In the genomic region with DNA sequence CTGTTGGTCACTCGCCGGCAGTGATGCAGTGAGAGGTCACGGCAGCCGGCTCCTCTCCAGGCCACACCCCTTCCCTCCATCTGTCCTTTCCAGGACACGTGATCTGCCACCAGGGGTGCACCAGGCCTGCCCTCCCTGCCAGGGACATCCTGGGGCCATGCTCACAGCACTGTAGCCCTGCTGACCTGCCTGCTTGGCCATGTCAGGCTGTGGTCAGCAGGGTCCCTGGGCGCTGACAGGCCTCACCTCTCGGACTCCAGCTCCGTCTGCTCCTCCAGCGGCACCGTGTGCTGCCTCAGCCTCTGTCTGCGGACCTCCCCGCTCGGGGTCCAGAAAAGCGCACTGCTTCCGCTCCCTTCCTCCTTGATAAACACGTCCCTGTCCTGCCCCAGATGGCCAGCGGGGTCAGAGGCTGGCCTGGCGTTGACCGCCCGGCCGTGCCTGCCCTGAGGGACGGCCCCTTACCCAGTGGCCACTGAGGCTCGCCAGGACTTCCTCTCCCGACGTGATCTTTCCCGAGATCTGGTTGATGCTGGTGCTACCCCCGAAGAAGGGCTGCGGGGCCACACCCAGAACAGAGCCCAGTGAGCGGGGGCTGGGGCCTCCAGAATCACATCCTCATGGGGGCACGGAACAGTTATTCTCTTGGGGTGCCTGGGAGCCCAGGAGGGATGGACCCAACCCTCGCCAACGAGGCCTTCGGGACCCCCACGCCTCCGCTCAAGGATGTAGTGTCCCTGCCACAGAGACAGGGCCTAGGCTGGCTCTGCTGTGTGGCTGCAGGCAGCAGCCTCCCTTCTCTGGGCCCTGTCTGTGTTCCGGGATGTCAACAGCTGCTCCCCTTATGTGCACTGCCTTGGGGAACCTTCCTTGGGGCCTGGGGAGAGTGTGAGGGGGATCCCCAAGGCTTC, we compare ENCODE assay signal across 17 cellular contexts. TPM values are rescaled to one million over a fixed set of nuclear protein-coding genes. Genes with fewer than 3 reads are reported as not detected.
DNase-seq lines count a peak whose midpoint lies in the region; ATAC-seq and TF ChIP-seq lines count a peak whose summit lies in the region.
"Had no signal": no experiment of that assay in that cellular context is flagged by ENCODE, and none has a peak within 500 bp of the region (broad histone marks: within the 10 kb centered on the region; RNA-seq: fewer than 3 reads in every experiment).

No MANE protein-coding gene starts in this region.

- no peaks in the 10 kb centered on the region for H3K9me3 ChIP-seq in right atrium auricular region
- no peaks in the 10 kb centered on the region for H3K9me3 ChIP-seq in Panc1 (ENCODE audit: control insufficient read depth, insufficient read depth, low read depth, low read length)
- H3K9me3 ChIP-seq: body of pancreas, spleen had no signal

- no peak for TF ChIP-seq CTCF in right atrium auricular region (IDR thresholded peaks at IDR 0.05)
- no peak for TF ChIP-seq CTCF in Panc1 (IDR thresholded peaks at IDR 0.05)
- TF ChIP-seq CTCF in type B pancreatic cell (conservative IDR thresholded peaks at IDR 0.05) = no peak

- H2BK5ac ChIP-seq in mesendoderm (ENCODE audit: low read length) = no peak overlapping the region

- H3K18ac ChIP-seq in mesendoderm (ENCODE audit: low read length) = no peak overlapping the region

- H3K79me1 ChIP-seq in mesendoderm (ENCODE audit: low read length) = no peaks in the 10 kb centered on the region

- no peak overlapping the region for H3K9ac ChIP-seq in mesendoderm (ENCODE audit: low read length)

- peaks cover 4% of the 10 kb centered on the region for H3K4me1 Mint-ChIP-seq in type B pancreatic cell (ENCODE audit: unreplicated experiment)

- ATAC-seq in Panc1 = peak; percentile 25
- no peak for ATAC-seq in GM18870 (IDR thresholded peaks at IDR 0.05; ENCODE audit: unreplicated experiment)
- ATAC-seq in GM18858 (IDR thresholded peaks at IDR 0.05; ENCODE audit: unreplicated experiment) = no peak
- ATAC-seq: body of pancreas, GM12878 had no signal

- WGBS in mesendoderm (ENCODE audit: extremely low coverage, insufficient coverage, low lambda C conversion rate) = no CpG with 5 or more reads among the region's 36 CpGs

- peaks cover 7% of the 10 kb centered on the region for H3K36me3 ChIP-seq in right atrium auricular region
- no peaks in the 10 kb centered on the region for H3K36me3 ChIP-seq in Panc1 (ENCODE audit: control insufficient read depth, insufficient read depth, low read length)
- no peaks in the 10 kb centered on the region for H3K36me3 ChIP-seq in mesendoderm (ENCODE audit: control insufficient read depth, insufficient read depth, low read length)

- H3K4ac ChIP-seq in mesendoderm (ENCODE audit: low read depth, low read length) = no peak overlapping the region

- H3K4me3 ChIP-seq in right atrium auricular region (no peak overlapping the region), Panc1 (ENCODE audit: low read depth in 2 of 2, low read length in 2 of 2) (no peak overlapping the region), mesendoderm (ENCODE audit: low read length) (no peak overlapping the region)
- H3K4me3 ChIP-seq: body of pancreas, GM12878, lung, spleen had no signal

- no peaks in the 10 kb centered on the region for H3K27me3 ChIP-seq in right atrium auricular region
- H3K27me3 ChIP-seq in Panc1 (ENCODE audit: control insufficient read depth, insufficient read depth, low read length) = no peaks in the 10 kb centered on the region
- no peaks in the 10 kb centered on the region for H3K27me3 ChIP-seq in mesendoderm (ENCODE audit: insufficient read depth, low read length, poor library complexity)
- H3K27me3 ChIP-seq: body of pancreas had no signal

- no peak overlapping the region for H2BK15ac ChIP-seq in mesendoderm (replicated peaks; ENCODE audit: low read depth)

- no peak overlapping the region for H3K4me3 Mint-ChIP-seq in type B pancreatic cell

- H3K27ac ChIP-seq in right atrium auricular region = no peak overlapping the region
- no peak overlapping the region for H3K27ac ChIP-seq in Panc1 (ENCODE audit: low read length)
- no peak overlapping the region for H3K27ac ChIP-seq in mesendoderm (ENCODE audit: low read depth, low read length)
- H3K27ac ChIP-seq: body of pancreas had no signal

- DNase-seq in cardiac septum (ENCODE audit: low spot score) = peak; percentile 61
- no peak for DNase-seq in right atrium auricular region (ENCODE audit: low spot score)
- DNase-seq in Panc1 (ENCODE audit: low read depth, low spot score) = no peak
- DNase-seq in mesendoderm = peak; percentile 57
- no peak for DNase-seq in HPDE6-E6E7 (ENCODE audit: extremely low spot score)
- DNase-seq in type B pancreatic cell (ENCODE audit: extremely low spot score, unreplicated experiment) = no peak
- DNase-seq: activated naive CD4-positive, alpha-beta T cell; AML-193; body of pancreas; DND-41; NCI-H1417 treated with DMSO at 0.1 percent for 48 hours; NCI-H526 treated with DMSO at 0.1 percent for 48 hours; spleen had no signal

- H3K4me1 ChIP-seq in right atrium auricular region = peaks cover 0 to 18% of the 10 kb centered on the region in 2 donors
- peaks cover 27% of the 10 kb centered on the region for H3K4me1 ChIP-seq in Panc1 (ENCODE audit: control insufficient read depth, insufficient read depth, low read length)
- no peaks in the 10 kb centered on the region for H3K4me1 ChIP-seq in mesendoderm (ENCODE audit: control insufficient read depth, low read depth, low read length)

- POLR2A ChIA-PET in Panc1 (lab: Charles Lee) = interaction anchor here (0.6 kb wide), 1 partner anchor 53 kb away, joined by 3 read pairs; no protein-coding TSS in a partner anchor

- H2AK5ac ChIP-seq in mesendoderm (ENCODE audit: low read length) = no peak overlapping the region

- intact Hi-C loops in cardiac septum (cut with DNase I) = loop anchor here (10.0 kb wide), 1 partner anchor 119 kb away; no protein-coding TSS in a partner anchor
- intact Hi-C loops in Panc1 (cut with micrococcal nuclease; ENCODE audit: unreplicated experiment) = loop anchor here (2.0 to 10.0 kb wide), 2 partner anchors 59 to 159 kb away; no protein-coding TSS in a partner anchor

- H3K9me3 Mint-ChIP-seq in type B pancreatic cell = no peaks in the 10 kb centered on the region

- no peaks in the 10 kb centered on the region for H3K79me2 ChIP-seq in mesendoderm (ENCODE audit: control insufficient read depth, insufficient read depth, low read length)

- no peak overlapping the region for H4K8ac ChIP-seq in mesendoderm (ENCODE audit: low read depth, low read length)

- no peak overlapping the region for H3K27ac Mint-ChIP-seq in type B pancreatic cell

- H2BK120ac ChIP-seq in mesendoderm (ENCODE audit: low read depth, low read length) = no peak overlapping the region

- in situ Hi-C loops in Panc1 (cut with HindIII; ENCODE audit: low pct_unique_long_range_greater_than_20kb, low sequenced_read_pairs) = no loop called here

- CTCF ChIA-PET in Panc1 (lab: Charles Lee) = interaction anchor here (0.6 to 2.7 kb wide), 3 partner anchors 43 to 56 kb away, joined by 3 to 14 read pairs (median 4); no protein-coding TSS in a partner anchor

- BruUV-seq in Panc1 (replicated peaks; lab: Mats Ljungman, UMichigan) = no TSS peak

- H3K56ac ChIP-seq in mesendoderm (ENCODE audit: low read length) = peak overlapping the region; percentile 7

- H3K27me3 Mint-ChIP-seq in type B pancreatic cell = no peaks in the 10 kb centered on the region

- no peak overlapping the region for H3K4me2 ChIP-seq in mesendoderm (ENCODE audit: low read length)

- no peak overlapping the region for H4K5ac ChIP-seq in mesendoderm (ENCODE audit: low read length)

- no peak overlapping the region for H3K23ac ChIP-seq in mesendoderm (ENCODE audit: low read length)

- peaks cover 12% of the 10 kb centered on the region for H3K36me3 Mint-ChIP-seq in type B pancreatic cell

RNA-seq across cellular contexts. Expression of gene CARS1, which starts 36.3 kb away (rescaled TPM):
- total RNA-seq in cardiac septum = 17.1 TPM
- 10 to 100 TPM; 12.2 to 15.3 TPM for total RNA-seq in right atrium auricular region
- 120 TPM for total RNA-seq in Panc1 (2021; ENCODE audit: unreplicated experiment)
- 264 TPM for polyA plus RNA-seq in Panc1 (2012; ENCODE audit: insufficient read length)
- 55.2 TPM for polyA plus RNA-seq in mesendoderm (2013, experiment 1 of 2)
- polyA plus RNA-seq in mesendoderm (2013, experiment 2 of 2) = 55.2 TPM
- 38.9 and 47.8 TPM in 2 replicates for total RNA-seq in type B pancreatic cell (ENCODE audit: low replicate concordance)

Comparison
In these comparisons a context has a peak if more than half of its experiments do, and no peak if none do; other contexts are left out.
1. DNase-seq: peak in cardiac septum (single experiment) and mesendoderm (single experiment); none in right atrium auricular region (single experiment), Panc1 (single experiment), HPDE6-E6E7 (single experiment) and type B pancreatic cell (single experiment).